Comparison of ENCODE assay signal across 8 cellular contexts in the genomic region with DNA sequence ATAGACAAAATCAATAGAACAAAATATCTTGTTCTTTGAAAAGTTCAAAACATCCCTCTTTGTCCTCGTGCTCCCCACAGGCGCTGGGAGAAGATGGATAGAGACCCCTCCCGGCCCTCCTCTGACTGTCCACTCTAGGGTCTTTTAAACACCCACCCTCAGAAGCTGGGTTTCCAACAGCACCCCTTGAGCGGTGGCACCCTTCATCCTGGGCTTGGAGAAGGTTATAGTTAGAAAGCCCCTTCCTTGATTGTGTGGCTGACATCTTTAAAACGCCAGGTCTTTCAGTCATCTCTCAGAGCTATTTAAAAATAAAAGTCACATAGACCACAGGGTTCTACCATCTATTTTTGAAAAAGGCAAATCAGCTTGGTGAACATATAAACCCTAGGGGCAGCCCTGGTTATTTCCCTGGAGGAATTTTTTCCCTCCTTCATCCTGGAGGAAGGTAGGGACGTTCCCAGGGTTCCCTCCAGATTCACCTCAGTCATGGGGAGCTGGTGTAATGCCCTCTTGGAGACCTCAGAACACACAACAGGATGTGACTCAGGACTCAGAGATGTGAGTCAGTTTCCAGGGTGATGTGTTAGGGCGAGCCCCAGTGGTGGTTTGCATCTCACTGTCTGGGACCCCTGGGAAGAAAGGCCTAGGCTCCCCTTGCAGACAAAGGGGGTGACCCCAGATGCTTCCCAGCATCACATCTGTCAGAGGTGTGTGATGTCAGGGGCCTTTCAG.
DNase-seq lines count a peak whose midpoint lies in the region; ATAC-seq and TF ChIP-seq lines count a peak whose summit lies in the region.

No MANE protein-coding gene starts in this region.

- no peak for TF ChIP-seq CTCF in foreskin fibroblast (IDR thresholded peaks at IDR 0.05; ENCODE audit: low read depth, low read length)

- peaks cover 25% of the 10 kb centered on the region for H3K9me3 ChIP-seq in MG63

- peak; percentile 79 for DNase-seq in MG63
- DNase-seq in activated T-cell treated with anti-CD3 and anti-CD28 coated beads for 24 hours (ENCODE audit: low read depth), result peak; percentile 61
- peak; percentile 90 to 93 for DNase-seq in foreskin fibroblast
- DNase-seq in stimulated activated CD4-positive, alpha-beta T cell treated with anti-CD3 and anti-CD28 coated beads, Interleukin-4, amount 100 ng/mL, for 4 hours, result peak; percentile 36 to 81
- no peak for DNase-seq in DMS153 (lab: John Stamatoyannopoulos, UW)

- ATAC-seq in GM19035 (IDR thresholded peaks at IDR 0.05; ENCODE audit: unreplicated experiment) (peak; percentile 77), HG03135 (IDR thresholded peaks at IDR 0.05; ENCODE audit: unreplicated experiment) (no peak), GM21367 (IDR thresholded peaks at IDR 0.05; ENCODE audit: unreplicated experiment) (no peak)

- no peaks in the 10 kb centered on the region for H3K27me3 ChIP-seq in MG63

- H3K36me3 ChIP-seq in MG63, result peaks cover 80% of the 10 kb centered on the region

- H3K4me3 ChIP-seq in MG63, result no peak overlapping the region
- H3K4me3 ChIP-seq in foreskin fibroblast (ENCODE audit: low read depth in 1 of 2, low read length in 2 of 2), result no peak overlapping the region
